In genomic region chr12:56153291-56154065, GRCh38 we compare ENCODE assay signal across 11 cellular contexts. TPM values are rescaled to one million over a fixed set of nuclear protein-coding genes. Genes with fewer than 3 reads are reported as not detected.
DNase-seq lines count a peak whose midpoint lies in the region; ATAC-seq and TF ChIP-seq lines count a peak whose summit lies in the region.
"Had no signal": no experiment of that assay in that cellular context is flagged by ENCODE, and none has a peak within 500 bp of the region (broad histone marks: within the 10 kb centered on the region; RNA-seq: fewer than 3 reads in every experiment).

No MANE protein-coding gene starts in this region.

- H3K4me3 Mint-ChIP-seq in activated CD4-positive, alpha-beta T cell treated with anti-CD3 and anti-CD28 coated beads for 36 hours: peak overlapping the region; percentile 88
- H3K4me3 Mint-ChIP-seq in T-helper 17 cell: peak overlapping the region; percentile 56

- H3K27me3 Mint-ChIP-seq in activated CD4-positive, alpha-beta T cell treated with anti-CD3 and anti-CD28 coated beads for 36 hours: no peaks in the 10 kb centered on the region
- no peaks in the 10 kb centered on the region for H3K27me3 Mint-ChIP-seq in T-helper 17 cell

- H3K9ac ChIP-seq in skeletal muscle tissue (ENCODE audit: low read depth in 1 of 3, low read length in 3 of 3): peak overlapping the region; percentile 67 to 92 (median 88)

- CTCF ChIA-PET in activated CD4-positive, alpha-beta T cell treated with anti-CD3 and anti-CD28 coated beads for 36 hours (lab: Charles Lee): interaction anchor here (0.6 to 2.0 kb wide), 2 partner anchors 33 to 44 kb away, joined by 3 to 8 read pairs; no protein-coding TSS in a partner anchor

- TF ChIP-seq CTCF in fibroblast of pulmonary artery (IDR thresholded peaks at IDR 0.05; ENCODE audit: low read length, missing control alignments): no peak

- H3K4me3 ChIP-seq in fibroblast of pulmonary artery (replicated peaks; ENCODE audit: low read depth, low read length) (peak overlapping the region; percentile 79), skeletal muscle tissue (ENCODE audit: low read length in 3 of 3) (peak overlapping the region; percentile 81 to 88 (median 83))

- no peak for ATAC-seq in activated CD4-positive, alpha-beta T cell treated with anti-CD3 and anti-CD28 coated beads for 36 hours
- ATAC-seq in T-helper 17 cell (no peak), GM18909 (IDR thresholded peaks at IDR 0.05; ENCODE audit: poor library complexity, unreplicated experiment) (no peak)
- ATAC-seq: left lung had no signal

- no peak for DNase-seq in activated CD4-positive, alpha-beta T cell treated with anti-CD3 and anti-CD28 coated beads for 36 hours
- DNase-seq in activated CD4-positive, alpha-beta T cell treated with anti-CD3 and anti-CD28 coated beads, Interleukin-2, amount 50 U/mL, for 48 hours: no peak
- DNase-seq in T-helper 17 cell (no peak), fibroblast of pulmonary artery (ENCODE audit: low read depth) (no peak), pons (ENCODE audit: low spot score) (no peak), SKM-1 (lab: John Stamatoyannopoulos, UW; ENCODE audit: unreplicated experiment) (no peak)
- DNase-seq: activated gamma-delta T cell treated with Interleukin-2 at 50 U/mL for 16 hours, left lung, NCI-H2029 treated with DMSO at 0.1 percent for 48 hours had no signal

- H3K36me3 Mint-ChIP-seq in activated CD4-positive, alpha-beta T cell treated with anti-CD3 and anti-CD28 coated beads for 36 hours (ENCODE audit: low read depth): peaks cover 16% of the 10 kb centered on the region
- peaks cover 3% of the 10 kb centered on the region for H3K36me3 Mint-ChIP-seq in T-helper 17 cell (ENCODE audit: low read depth)

- intact Hi-C loops in activated CD4-positive, alpha-beta T cell treated with anti-CD3 and anti-CD28 coated beads for 36 hours (cut with DNase I, micrococcal nuclease): loop anchor here (2.0 to 10.0 kb wide), 4 partner anchors 34 to 931 kb away; partner anchors contain the start of genes NAB2 (in 1 of the 2), PYM1 (in 1 of the 2), SMARCC2 (in 1 of the 2) and STAT2 (in 1 of the 2)

- H3K27ac ChIP-seq in skeletal muscle tissue (ENCODE audit: low read depth, low read length): peak overlapping the region; percentile 98

- POLR2A ChIA-PET in activated CD4-positive, alpha-beta T cell treated with anti-CD3 and anti-CD28 coated beads for 36 hours (lab: Charles Lee): no interaction called here

- H3K27ac Mint-ChIP-seq in activated CD4-positive, alpha-beta T cell treated with anti-CD3 and anti-CD28 coated beads for 36 hours: peak overlapping the region; percentile 99
- peak overlapping the region; percentile 93 for H3K27ac Mint-ChIP-seq in T-helper 17 cell

- H3K27me3 ChIP-seq in skeletal muscle tissue (ENCODE audit: control insufficient read depth in 3 of 3, insufficient read depth in 3 of 3, low read length in 3 of 3): no peaks in the 10 kb centered on the region
- H3K27me3 ChIP-seq: left lung had no signal

- H3K4me1 ChIP-seq in skeletal muscle tissue (ENCODE audit: control insufficient read depth in 3 of 3, insufficient read depth in 3 of 3, low read length in 3 of 3): peaks cover 31 to 48% (median 41%) of the 10 kb centered on the region in 3 donors

- H3K36me3 ChIP-seq in skeletal muscle tissue (ENCODE audit: control insufficient read depth in 3 of 3, insufficient read depth in 3 of 3, low read length in 3 of 3): peaks cover 9 to 13% (median 10%) of the 10 kb centered on the region in 3 donors
- H3K36me3 ChIP-seq: left lung had no signal

- H3K4me1 Mint-ChIP-seq in activated CD4-positive, alpha-beta T cell treated with anti-CD3 and anti-CD28 coated beads for 36 hours: peaks cover 29% of the 10 kb centered on the region
- H3K4me1 Mint-ChIP-seq in T-helper 17 cell: peaks cover 33% of the 10 kb centered on the region

- H3K9me3 ChIP-seq in T-helper 17 cell (ENCODE audit: control insufficient read depth, low read length, poor library complexity, severe bottlenecking) (no peaks in the 10 kb centered on the region), skeletal muscle tissue (ENCODE audit: control insufficient read depth in 3 of 3, low read length in 3 of 3) (no peaks in the 10 kb centered on the region)
- H3K9me3 ChIP-seq: left lung had no signal

- H3K9me3 Mint-ChIP-seq in activated CD4-positive, alpha-beta T cell treated with anti-CD3 and anti-CD28 coated beads for 36 hours (ENCODE audit: low read depth): no peaks in the 10 kb centered on the region

RNA-seq across cellular contexts. Expression of gene MYL6B, which starts 1.1 kb away (rescaled TPM):
- 10 to 100 TPM; 76.3 to 79.3 TPM for total RNA-seq in activated CD4-positive, alpha-beta T cell treated with anti-CD3 and anti-CD28 coated beads for 36 hours
- total RNA-seq in T-helper 17 cell (1 to 10 TPM; 5.4 to 9.0 TPM), skeletal muscle tissue (451 TPM)

RNA-seq across cellular contexts. Expression of gene MYL6, which starts 4.7 kb away (rescaled TPM):
- total RNA-seq in activated CD4-positive, alpha-beta T cell treated with anti-CD3 and anti-CD28 coated beads for 36 hours: 100 to 1,000 TPM; 692 to 918 TPM
- total RNA-seq in T-helper 17 cell: 100 to 1,000 TPM; 741 to 784 TPM
- total RNA-seq in skeletal muscle tissue: 859 TPM

RNA-seq across cellular contexts. Expression of gene ESYT1, which starts 25.4 kb away (rescaled TPM):
- total RNA-seq in activated CD4-positive, alpha-beta T cell treated with anti-CD3 and anti-CD28 coated beads for 36 hours: 100 to 1,000 TPM; 132 to 160 TPM
- total RNA-seq in T-helper 17 cell (100 to 1,000 TPM; 178 to 211 TPM), skeletal muscle tissue (149 TPM)

RNA-seq across cellular contexts. Expression of gene ZC3H10, which starts 35.4 kb away (rescaled TPM):
- total RNA-seq in activated CD4-positive, alpha-beta T cell treated with anti-CD3 and anti-CD28 coated beads for 36 hours: 1 to 10 TPM; 6.4 to 6.5 TPM
- total RNA-seq in T-helper 17 cell: 1 to 10 TPM; 6.8 to 8.7 TPM
- total RNA-seq in skeletal muscle tissue: 5.7 TPM

RNA-seq across cellular contexts. Expression of gene SMARCC2, which starts 35.8 kb away (rescaled TPM):
- 100 to 1,000 TPM in 1 of 2 experiments, 10 to 100 TPM in 1; 96.9 to 123 TPM for total RNA-seq in activated CD4-positive, alpha-beta T cell treated with anti-CD3 and anti-CD28 coated beads for 36 hours
- total RNA-seq in T-helper 17 cell (100 to 1,000 TPM; 130 to 138 TPM), skeletal muscle tissue (43.8 TPM)

Comparison
In these comparisons a context has a peak if more than half of its experiments do, and no peak if none do; other contexts are left out.
1. RNA of gene MYL6B, which starts 1.1 kb away (total RNA-seq): 451 TPM in skeletal muscle tissue (single experiment) and 76.3 to 79.3 TPM in activated CD4-positive, alpha-beta T cell treated with anti-CD3 and anti-CD28 coated beads for 36 hours; 5.4 to 9.0 TPM in T-helper 17 cell; every median in the first group is over 4 times any median in the second.